Comparison of ENCODE assay signal across 10 cellular contexts in the genomic region with DNA sequence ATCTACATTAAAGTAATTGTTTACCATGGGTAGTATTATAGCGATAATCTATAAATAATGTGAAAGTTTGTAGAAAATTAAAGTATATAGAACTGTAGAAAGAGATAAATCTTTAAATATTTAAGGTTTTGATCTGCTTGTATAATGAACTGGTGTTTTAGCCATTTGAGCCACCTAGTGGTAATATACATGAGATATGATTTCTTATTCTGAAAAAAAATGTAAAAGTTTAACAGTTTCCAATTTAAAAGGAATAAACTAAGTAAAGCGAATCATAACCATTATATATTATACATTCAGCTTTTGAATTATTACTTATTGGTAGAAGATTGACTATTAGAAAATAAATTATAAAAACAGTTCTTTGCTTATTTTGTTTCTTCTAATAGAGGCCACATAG.
DNase-seq lines count a peak whose midpoint lies in the region; ATAC-seq and TF ChIP-seq lines count a peak whose summit lies in the region.
"Had no signal": no experiment of that assay in that cellular context is flagged by ENCODE, and none has a peak within 500 bp of the region (broad histone marks: within the 10 kb centered on the region; RNA-seq: fewer than 3 reads in every experiment).

No MANE protein-coding gene starts in this region.

- H2AK5ac ChIP-seq in H9 (ENCODE audit: insufficient read length, low read length): no peak overlapping the region

- H3K27me3 ChIP-seq in cardiac muscle cell: no peaks in the 10 kb centered on the region
- 0 out of 2 replicates have a peak, but pooled peaks cover 12% of the 10 kb centered on the region for H3K27me3 ChIP-seq in PC-3 (ENCODE audit: low read length)
- no peaks in the 10 kb centered on the region for H3K27me3 ChIP-seq in transverse colon
- no peaks in the 10 kb centered on the region for H3K27me3 ChIP-seq in H9 (ENCODE audit: insufficient read depth, low read length)

- no peak overlapping the region for H3T11ph ChIP-seq in H9 (ENCODE audit: low read length)

- CTCF ChIA-PET in PC-3 (lab: Charles Lee): no interaction called here
- CTCF ChIA-PET in WTC11 (lab: Charles Lee): interaction anchor here (1.1 to 2.4 kb wide), 3 partner anchors 11 to 216 kb away, joined by 3 to 11 read pairs (median 5); no protein-coding TSS in a partner anchor

- no peak overlapping the region for H2BK12ac ChIP-seq in H9 (ENCODE audit: insufficient read length, low read depth, low read length)

- in situ Hi-C loops in transverse colon (cut with MboI; ENCODE audit: low pct_ligation_motif_present in 1 of 4, low pct_unique_long_range_greater_than_20kb in 1 of 4, low sequenced_read_pairs in 3 of 4): loop anchor here (5.0 to 25.0 kb wide), 4 partner anchors 208 to 393 kb away; no protein-coding TSS in a partner anchor

- no peak overlapping the region for H2BK5ac ChIP-seq in H9 (ENCODE audit: insufficient read length, low read length)

- H3K79me1 ChIP-seq in H9 (ENCODE audit: insufficient read depth, low read depth, low read length, poor library complexity, severe bottlenecking): no peaks in the 10 kb centered on the region

- H3K9ac ChIP-seq in PC-3 (ENCODE audit: low read length) (no peak overlapping the region), H9 (ENCODE audit: extremely low read depth, insufficient read length, low read length) (no peak overlapping the region)

- H3K27me3 Mint-ChIP-seq in H9 (ENCODE audit: low read depth) (no peaks in the 10 kb centered on the region; the same call in 1 of the 2 replicates), WTC11 (ENCODE audit: low read depth) (no peaks in the 10 kb centered on the region)

- no peak overlapping the region for H4K5ac ChIP-seq in H9 (ENCODE audit: insufficient read length, low read depth, low read length)

- no peak overlapping the region for H3K27ac ChIP-seq in cardiac muscle cell
- no peak overlapping the region for H3K27ac ChIP-seq in PC-3 (ENCODE audit: low read length)
- no peak overlapping the region for H3K27ac ChIP-seq in transverse colon
- H3K27ac ChIP-seq in H9 (ENCODE audit: insufficient read length, low read depth, low read length): no peak overlapping the region

- no peak overlapping the region for H3K18ac ChIP-seq in H9 (ENCODE audit: insufficient read length, low read depth, low read length)

- H4K91ac ChIP-seq in H9 (ENCODE audit: insufficient read length, low read depth, low read length): no peak overlapping the region

- no peak overlapping the region for H3K14ac ChIP-seq in H9 (ENCODE audit: insufficient read depth, low read length)

- TF ChIP-seq CTCF in cardiac muscle cell (IDR thresholded peaks at IDR 0.05; ENCODE audit: low read depth, low read length) (peak; percentile 34), PC-3 (conservative IDR thresholded peaks at IDR 0.05; ENCODE audit: low read depth, low read length) (peak; percentile 59), transverse colon (IDR thresholded peaks at IDR 0.05) (peak in 3 of 5 experiments; percentile 19 to 41 (median 23)), H9 (conservative IDR thresholded peaks at IDR 0.05) (no peak; the same call in 2 of the 3 replicates), WTC11 (IDR thresholded peaks at IDR 0.05) (no peak)

- no peak overlapping the region for H3K4me3 Mint-ChIP-seq in H9
- no peak overlapping the region for H3K4me3 Mint-ChIP-seq in WTC11
- H3K4me3 Mint-ChIP-seq: activated T-helper 17 cell treated with anti-CD3 and anti-CD28 coated beads, Interleukin-2, amount 50 U/mL, for 72 hours; T-helper 17 cell had no signal

- H2AFZ ChIP-seq in PC-3 (ENCODE audit: low read length) (no peak overlapping the region), H9 (ENCODE audit: low read length) (no peak overlapping the region)

- intact Hi-C loops in cardiac septum (cut with DNase I) (loop anchor here (10.0 kb wide), 1 partner anchor 165 kb away; no protein-coding TSS in a partner anchor), PC-3 (cut with micrococcal nuclease) (loop anchor here (1.0 to 2.0 kb wide), 2 partner anchors 215 to 371 kb away; no protein-coding TSS in a partner anchor), transverse colon (cut with DNase I; ENCODE audit: low total_unique reads) (no loop called here)

- DNase-seq in cardiac muscle cell (ENCODE audit: low read depth in 1 of 2, low spot score in 1 of 2): peak in 1 of 2 donors; percentile 37
- DNase-seq in cardiac septum (ENCODE audit: low spot score): no peak
- peak; percentile 25 for DNase-seq in PC-3
- peak; percentile 10 for DNase-seq in fibroblast of gingiva (ENCODE audit: low read depth)
- DNase-seq in transverse colon: no peak
- DNase-seq in H9: no peak
- no peak for DNase-seq in WTC11 (ENCODE audit: low spot score)
- DNase-seq: T-helper 17 cell had no signal

- H3K4me2 ChIP-seq in PC-3 (ENCODE audit: low read length) (no peak overlapping the region), H9 (ENCODE audit: insufficient read depth, insufficient read length, low read length) (no peak overlapping the region)

- ATAC-seq in PC-3 (no peak), HG03521 (IDR thresholded peaks at IDR 0.05; ENCODE audit: unreplicated experiment) (no peak), WTC11 (no peak)
- ATAC-seq: activated T-helper 17 cell treated with anti-CD3 and anti-CD28 coated beads, Interleukin-2, amount 50 U/mL, for 72 hours; T-helper 17 cell had no signal

- no peaks in the 10 kb centered on the region for H3K23me2 ChIP-seq in H9 (ENCODE audit: insufficient read length, low read depth, low read length, poor library complexity, severe bottlenecking)

- no TSS peak for BruUV-seq in PC-3 (replicated peaks; lab: Mats Ljungman, UMichigan)

- H2BK20ac ChIP-seq in H9 (ENCODE audit: low read depth, low read length, poor library complexity, severe bottlenecking): no peak overlapping the region

- H3K79me2 ChIP-seq in PC-3 (ENCODE audit: low read length) (no peaks in the 10 kb centered on the region), H9 (ENCODE audit: insufficient read depth, low read length) (no peaks in the 10 kb centered on the region)

- H3K4ac ChIP-seq in H9 (ENCODE audit: low read depth, low read length): no peak overlapping the region

- no peak overlapping the region for H2BK15ac ChIP-seq in H9 (ENCODE audit: low read depth, low read length)

- H3K9me3 ChIP-seq in cardiac muscle cell (ENCODE audit: low read depth) (no peaks in the 10 kb centered on the region), PC-3 (ENCODE audit: low read length) (no peaks in the 10 kb centered on the region), transverse colon (no peaks in the 10 kb centered on the region), H9 (ENCODE audit: control insufficient read depth, low read depth, low read length) (no peaks in the 10 kb centered on the region)

- H3K27ac Mint-ChIP-seq in H9 (no peak overlapping the region), WTC11 (no peak overlapping the region)
- H3K27ac Mint-ChIP-seq: activated T-helper 17 cell treated with anti-CD3 and anti-CD28 coated beads, Interleukin-2, amount 50 U/mL, for 72 hours; T-helper 17 cell had no signal

- H3K4me1 Mint-ChIP-seq in H9: no peaks in the 10 kb centered on the region
- no peaks in the 10 kb centered on the region for H3K4me1 Mint-ChIP-seq in WTC11

- H2BK120ac ChIP-seq in H9 (ENCODE audit: low read depth, low read length, poor library complexity, severe bottlenecking): no peak overlapping the region

- H3K4me1 ChIP-seq in cardiac muscle cell (ENCODE audit: low read depth) (no peaks in the 10 kb centered on the region), PC-3 (ENCODE audit: insufficient read depth, low read length) (no peaks in the 10 kb centered on the region; the same call in 1 of the 2 replicates), transverse colon (no peaks in the 10 kb centered on the region), H9 (ENCODE audit: insufficient read depth, low read length) (no peaks in the 10 kb centered on the region)

- H3K9me3 Mint-ChIP-seq in H9: no peaks in the 10 kb centered on the region
- H3K9me3 Mint-ChIP-seq in WTC11: no peaks in the 10 kb centered on the region
- H3K9me3 Mint-ChIP-seq: activated T-helper 17 cell treated with anti-CD3 and anti-CD28 coated beads, Interleukin-2, amount 50 U/mL, for 72 hours had no signal

- POLR2A ChIA-PET in PC-3 (lab: Charles Lee; ENCODE audit: unreplicated experiment): no interaction called here
- POLR2A ChIA-PET in WTC11 (lab: Charles Lee): no interaction called here

- WGBS in transverse colon (ENCODE audit: low coverage in 1 of 2), 2 donors: 53 to 65% methylated on average over 2 of the region's 2 CpGs
- 100% methylated on average over 1 of the region's 2 CpGs for WGBS in H9 (ENCODE audit: extremely low coverage, insufficient read length, low lambda C conversion rate)

- H3F3A ChIP-seq in PC-3 (ENCODE audit: low read length, unreplicated experiment): no peaks in the 10 kb centered on the region

- H3K23ac ChIP-seq in H9 (ENCODE audit: insufficient read length, low read depth, low read length): no peak overlapping the region

- no peaks in the 10 kb centered on the region for H3K9me2 ChIP-seq in PC-3 (replicated peaks; ENCODE audit: low read length)

- no peak overlapping the region for H4K8ac ChIP-seq in H9 (replicated peaks; ENCODE audit: insufficient read length, low read depth, low read length)

- H3K36me3 ChIP-seq in cardiac muscle cell: no peaks in the 10 kb centered on the region
- no peaks in the 10 kb centered on the region for H3K36me3 ChIP-seq in PC-3 (ENCODE audit: low read depth, low read length)
- no peaks in the 10 kb centered on the region for H3K36me3 ChIP-seq in transverse colon

- no peak overlapping the region for H3K56ac ChIP-seq in H9 (ENCODE audit: insufficient read length, low read depth, low read length)

- H4K20me1 ChIP-seq in PC-3 (ENCODE audit: low read length): no peaks in the 10 kb centered on the region
- H4K20me1 ChIP-seq in H9 (ENCODE audit: control insufficient read depth, insufficient read depth, insufficient read length): no peaks in the 10 kb centered on the region

- no peaks in the 10 kb centered on the region for H3K36me3 Mint-ChIP-seq in H9 (ENCODE audit: insufficient read depth in 1 of 3, low read depth in 3 of 3)
- no peaks in the 10 kb centered on the region for H3K36me3 Mint-ChIP-seq in WTC11

- no peak for TF ChIP-seq POLR2A in transverse colon (IDR thresholded peaks at IDR 0.05)

- TF ChIP-seq EP300 in transverse colon (IDR thresholded peaks at IDR 0.05; ENCODE audit: low read depth): no peak

- H3K4me3 ChIP-seq in cardiac muscle cell (no peak overlapping the region), PC-3 (ENCODE audit: low read length) (no peak overlapping the region), transverse colon (no peak overlapping the region)

TF ChIP-seq in WTC11, 78 proteins besides CTCF, POLR2A, EP300 and RAD21 (continues in another document):
- TF ChIP-seq, protein P1, sequence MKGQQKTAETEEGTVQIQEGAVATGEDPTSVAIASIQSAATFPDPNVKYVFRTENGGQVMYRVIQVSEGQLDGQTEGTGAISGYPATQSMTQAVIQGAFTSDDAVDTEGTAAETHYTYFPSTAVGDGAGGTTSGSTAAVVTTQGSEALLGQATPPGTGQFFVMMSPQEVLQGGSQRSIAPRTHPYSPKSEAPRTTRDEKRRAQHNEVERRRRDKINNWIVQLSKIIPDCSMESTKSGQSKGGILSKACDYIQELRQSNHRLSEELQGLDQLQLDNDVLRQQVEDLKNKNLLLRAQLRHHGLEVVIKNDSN (CRISPR knock-in tag; IDR thresholded peaks at IDR 0.05): no peak
- no peak for TF ChIP-seq TEAD1 (CRISPR knock-in tag; IDR thresholded peaks at IDR 0.05)

Comparison
In these comparisons a context has a peak if more than half of its experiments do, and no peak if none do; other contexts are left out.
1. DNase-seq: peak in PC-3 (single experiment) and fibroblast of gingiva (single experiment); none in cardiac septum (single experiment), transverse colon (single experiment), H9 (single experiment) and WTC11 (single experiment).
2. CTCF ChIP-seq: peak in cardiac muscle cell (single experiment), PC-3 (single experiment) and transverse colon (3 of 5); none in H9 (single experiment) and WTC11 (single experiment).